Comparison of ENCODE assay signal across 13 cellular contexts in the genomic region with DNA sequence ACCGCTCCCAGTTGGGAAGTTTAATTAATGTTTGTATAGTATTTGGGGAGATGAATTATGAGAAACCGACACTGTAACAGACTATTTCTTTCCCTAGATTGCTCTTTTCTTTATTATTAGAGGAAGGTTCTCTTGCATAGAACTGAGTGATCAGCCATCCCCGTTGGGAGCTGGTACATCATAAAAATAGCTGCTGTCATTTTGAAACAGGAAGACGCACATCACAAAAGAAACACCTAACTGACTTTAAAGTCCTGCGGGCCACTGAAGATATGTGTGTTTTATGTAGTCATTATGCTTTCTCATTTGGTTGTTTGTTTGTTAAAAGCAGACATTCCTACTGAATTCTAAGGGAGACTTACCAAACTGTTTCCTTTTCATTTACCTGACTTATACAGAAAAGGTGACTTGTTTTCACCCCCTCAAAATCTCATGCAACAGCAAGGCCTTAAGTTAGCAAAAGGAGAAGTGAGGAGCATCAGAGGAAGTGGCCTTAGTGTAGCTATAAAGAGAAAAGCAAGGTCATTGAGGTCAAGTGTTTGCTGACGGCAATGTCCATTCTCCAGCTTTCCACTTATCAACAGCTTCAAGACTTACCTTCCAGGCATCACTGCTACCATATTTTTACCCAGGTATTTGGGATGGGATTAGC.
A peak's percentile ranks its signal among the peaks of the same experiment; 100 is the strongest.
DNase-seq lines count a peak whose midpoint lies in the region; ATAC-seq and TF ChIP-seq lines count a peak whose summit lies in the region.
"Had no signal": no experiment of that assay in that cellular context is flagged by ENCODE, and none has a peak within 500 bp of the region (broad histone marks: within the 10 kb centered on the region; RNA-seq: fewer than 3 reads in every experiment).

No MANE protein-coding gene starts in this region.

- no CpG with 5 or more reads among the region's 6 CpGs for WGBS in H9 (ENCODE audit: extremely low coverage, insufficient read length, low lambda C conversion rate)

- no peak overlapping the region for H4K91ac ChIP-seq in H9 (ENCODE audit: insufficient read length, low read depth, low read length)

- no peaks in the 10 kb centered on the region for H3K9me3 Mint-ChIP-seq in H9
- H3K9me3 Mint-ChIP-seq: activated naive CD4-positive, alpha-beta T cell treated with anti-CD3 and anti-CD28 coated beads for 36 hours; CD8-positive, alpha-beta memory T cell; naive thymus-derived CD4-positive, alpha-beta T cell had no signal

- no peaks in the 10 kb centered on the region for H4K20me1 ChIP-seq in H9 (ENCODE audit: control insufficient read depth, insufficient read depth, insufficient read length)

- H2AK5ac ChIP-seq in H9 (ENCODE audit: insufficient read length, low read length) = no peak overlapping the region

- no peaks in the 10 kb centered on the region for H3K36me3 Mint-ChIP-seq in H9 (ENCODE audit: insufficient read depth in 1 of 3, low read depth in 3 of 3)
- H3K36me3 Mint-ChIP-seq: CD8-positive, alpha-beta memory T cell; naive thymus-derived CD4-positive, alpha-beta T cell had no signal

- DNase-seq in SKM-1 treated with dmso at 0.1 percent for 144 hours (lab: John Stamatoyannopoulos, UW; ENCODE audit: unreplicated experiment) = peak; percentile 80
- no peak for DNase-seq in DMS53 treated with DMSO at 0.1 percent for 48 hours (lab: John Stamatoyannopoulos, UW; ENCODE audit: unreplicated experiment)
- no peak for DNase-seq in H9
- no peak for DNase-seq in dedifferentiated amniotic fluid mesenchymal stem cell (ENCODE audit: extremely low spot score)
- DNase-seq in DMS114 treated with DMSO at 0.1 percent for 48 hours (lab: John Stamatoyannopoulos, UW; ENCODE audit: unreplicated experiment) = no peak
- DNase-seq: activated naive CD4-positive, alpha-beta T cell treated with anti-CD3 and anti-CD28 coated beads for 36 hours; CD8-positive, alpha-beta memory T cell; naive thymus-derived CD4-positive, alpha-beta T cell; stimulated activated CD4-positive, alpha-beta T cell treated with anti-CD3 and anti-CD28 coated beads, Interleukin-2, amount 100 ng/mL, for 24 hours; WERI-Rb-1 had no signal

- H2BK15ac ChIP-seq in H9 (ENCODE audit: low read depth, low read length) = no peak overlapping the region

- no peak overlapping the region for H3K27ac Mint-ChIP-seq in H9
- H3K27ac Mint-ChIP-seq: activated naive CD4-positive, alpha-beta T cell treated with anti-CD3 and anti-CD28 coated beads for 36 hours; CD8-positive, alpha-beta memory T cell; naive thymus-derived CD4-positive, alpha-beta T cell had no signal

- H3K9ac ChIP-seq in H9 (ENCODE audit: extremely low read depth, insufficient read length, low read length) = no peak overlapping the region

- no peak overlapping the region for H3K4ac ChIP-seq in H9 (ENCODE audit: low read depth, low read length)

- TF ChIP-seq CTCF in H9 (conservative IDR thresholded peaks at IDR 0.05) = no peak

- H3K79me2 ChIP-seq in H9 (ENCODE audit: insufficient read depth, low read length) = no peaks in the 10 kb centered on the region

- no peaks in the 10 kb centered on the region for H3K27me3 Mint-ChIP-seq in H9 (ENCODE audit: low read depth)

- no peaks in the 10 kb centered on the region for H3K79me1 ChIP-seq in H9 (ENCODE audit: insufficient read depth, low read depth, low read length, poor library complexity, severe bottlenecking)

- H2BK12ac ChIP-seq in H9 (ENCODE audit: insufficient read length, low read depth, low read length) = no peak overlapping the region

- H3K27ac ChIP-seq in H9 (ENCODE audit: insufficient read length, low read depth, low read length) = no peak overlapping the region
- H3K27ac ChIP-seq: WERI-Rb-1 had no signal

- H3K9me3 ChIP-seq in H9 (ENCODE audit: control insufficient read depth, low read depth, low read length) = no peaks in the 10 kb centered on the region

- H3K14ac ChIP-seq in H9 (ENCODE audit: insufficient read depth, low read length) = no peak overlapping the region

- no peaks in the 10 kb centered on the region for H3K23me2 ChIP-seq in H9 (ENCODE audit: insufficient read length, low read depth, low read length, poor library complexity, severe bottlenecking)

- no peak overlapping the region for H2BK20ac ChIP-seq in H9 (ENCODE audit: low read depth, low read length, poor library complexity, severe bottlenecking)

- H3K56ac ChIP-seq in H9 (ENCODE audit: insufficient read length, low read depth, low read length) = no peak overlapping the region

- H2AFZ ChIP-seq in H9 (ENCODE audit: low read length) = no peak overlapping the region

- no peaks in the 10 kb centered on the region for H3K4me1 ChIP-seq in H9 (ENCODE audit: insufficient read depth, low read length)

- ATAC-seq in GM18517 (IDR thresholded peaks at IDR 0.05; ENCODE audit: unreplicated experiment) = peak; percentile 97
- ATAC-seq in GM21528 (IDR thresholded peaks at IDR 0.05; ENCODE audit: low FRiP score, unreplicated experiment) = peak; percentile 93
- ATAC-seq in HG03135 (IDR thresholded peaks at IDR 0.05; ENCODE audit: unreplicated experiment) = peak; percentile 93
- ATAC-seq: naive thymus-derived CD4-positive, alpha-beta T cell had no signal

- H2BK120ac ChIP-seq in H9 (ENCODE audit: low read depth, low read length, poor library complexity, severe bottlenecking) = no peak overlapping the region

- no peak overlapping the region for H4K5ac ChIP-seq in H9 (ENCODE audit: insufficient read length, low read depth, low read length)

- H3K27me3 ChIP-seq in H9 (ENCODE audit: insufficient read depth, low read length) = no peaks in the 10 kb centered on the region

- no peak overlapping the region for H3K4me2 ChIP-seq in H9 (ENCODE audit: insufficient read depth, insufficient read length, low read length)

- H2BK5ac ChIP-seq in H9 (ENCODE audit: insufficient read length, low read length) = no peak overlapping the region

- H3K4me1 Mint-ChIP-seq in H9 = peaks cover 3 to 6% of the 10 kb centered on the region in 2 experiments; a peak in 3 of 4 replicates
- H3K4me1 Mint-ChIP-seq: CD8-positive, alpha-beta memory T cell; naive thymus-derived CD4-positive, alpha-beta T cell had no signal

- H3K18ac ChIP-seq in H9 (ENCODE audit: insufficient read length, low read depth, low read length) = no peak overlapping the region

- H3K23ac ChIP-seq in H9 (ENCODE audit: insufficient read length, low read depth, low read length) = no peak overlapping the region

- H3K4me3 Mint-ChIP-seq in H9 = no peak overlapping the region
- H3K4me3 Mint-ChIP-seq: activated naive CD4-positive, alpha-beta T cell treated with anti-CD3 and anti-CD28 coated beads for 36 hours; CD8-positive, alpha-beta memory T cell; naive thymus-derived CD4-positive, alpha-beta T cell had no signal

- H4K8ac ChIP-seq in H9 (replicated peaks; ENCODE audit: insufficient read length, low read depth, low read length) = no peak overlapping the region

- no peak overlapping the region for H3T11ph ChIP-seq in H9 (ENCODE audit: low read length)
